ENCODE assay signal across 7 cellular contexts in the genomic region with DNA sequence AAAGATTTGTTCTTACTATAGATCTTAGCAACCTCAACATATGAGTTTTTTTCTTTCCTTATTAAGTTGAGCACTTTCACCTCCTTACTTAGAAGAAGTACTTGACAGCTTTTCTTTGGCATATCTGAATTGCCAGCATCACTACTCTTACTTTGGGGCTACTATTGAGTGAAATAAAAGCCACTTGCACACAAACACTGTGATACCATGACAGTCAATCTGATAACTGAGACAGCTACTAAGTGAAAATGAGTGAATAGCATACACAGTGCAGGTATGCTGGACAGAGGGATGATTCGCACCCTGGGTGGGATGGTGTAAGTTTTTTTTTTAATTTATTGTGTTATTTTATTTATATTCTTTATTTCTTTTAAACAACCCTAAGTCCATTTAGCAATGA.
"Had no signal": no experiment of that assay in that cellular context is flagged by ENCODE, and none has a peak within 500 bp of the region (broad histone marks: within the 10 kb centered on the region; RNA-seq: fewer than 3 reads in every experiment).

No MANE protein-coding gene starts in this region.

- ATAC-seq: HCT116, K562 had no signal

- DNase-seq: GM23248, GOT3, H7, HFFc6, IMR-90 had no signal

- H3K27ac Mint-ChIP-seq: HFFc6 had no signal

- H3K9me3 Mint-ChIP-seq: HFFc6 had no signal

- H3K4me3 Mint-ChIP-seq: HFFc6 had no signal
